ENCODE assay signal across 21 cellular contexts in the genomic region with DNA sequence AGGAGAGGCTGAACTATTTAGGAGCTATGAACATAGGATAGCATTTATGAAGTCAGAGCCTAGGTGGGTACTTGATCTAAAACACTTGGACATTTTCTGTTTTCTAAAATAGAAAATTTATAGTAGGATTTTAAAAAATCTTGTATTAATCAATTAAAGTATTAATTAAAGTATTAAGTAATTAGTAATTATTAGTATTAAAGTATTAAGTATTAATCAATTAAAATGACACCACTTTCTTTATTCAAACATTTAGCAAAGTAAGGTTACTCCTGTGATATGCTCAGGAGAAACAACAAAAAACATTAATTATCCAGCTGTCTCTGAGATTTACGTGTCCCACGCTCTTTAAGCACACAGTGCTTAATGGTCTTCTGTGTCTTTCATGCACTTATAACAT. TPM values are rescaled to one million over a fixed set of nuclear protein-coding genes. Genes with fewer than 3 reads are reported as not detected.
A peak's percentile ranks its signal among the peaks of the same experiment; 100 is the strongest.
DNase-seq lines count a peak whose midpoint lies in the region; ATAC-seq, FAIRE-seq and TF ChIP-seq lines count a peak whose summit lies in the region.
"Had no signal": no experiment of that assay in that cellular context is flagged by ENCODE, and none has a peak within 500 bp of the region (broad histone marks: within the 10 kb centered on the region; RNA-seq: fewer than 3 reads in every experiment).

No MANE protein-coding gene starts in this region.

- peak overlapping the region; percentile 25 for H3K4me2 ChIP-seq in HepG2 (ENCODE audit: low read depth, low read length)
- H3K4me2 ChIP-seq: BLaER1 had no signal

- in situ Hi-C loops in HepG2 (cut with HindIII; ENCODE audit: extremely low pct_ligation_motif_present, low pct_unique_long_range_greater_than_20kb) = no loop called here

- no peak for TF ChIP-seq EP300 in HepG2 (IDR thresholded peaks at IDR 0.05; ENCODE audit: low read depth in 2 of 2, low read length in 2 of 2)
- TF ChIP-seq EP300 in HepG2 (CRISPR knock-in tag; IDR thresholded peaks at IDR 0.05; ENCODE audit: borderline replicate concordance) = no peak

- peaks cover 10% of the 10 kb centered on the region for H3K4me1 ChIP-seq in HepG2 (ENCODE audit: insufficient read depth, low read length)
- no peaks in the 10 kb centered on the region for H3K4me1 ChIP-seq in right lobe of liver
- peaks cover 14% of the 10 kb centered on the region for H3K4me1 ChIP-seq in HUES64 (ENCODE audit: insufficient read depth, low read length)
- no peaks in the 10 kb centered on the region for H3K4me1 ChIP-seq in endodermal cell (ENCODE audit: control insufficient read depth, insufficient read depth, low read length)
- H3K4me1 ChIP-seq: BLaER1 had no signal

- peaks cover 7% of the 10 kb centered on the region for H3K36me3 Mint-ChIP-seq in endodermal cell (ENCODE audit: low read depth)
- H3K36me3 Mint-ChIP-seq in activated T-helper 17 cell treated with anti-CD3 and anti-CD28 coated beads, Interleukin-2, amount 50 U/mL, for 72 hours (ENCODE audit: low read depth) = no peaks in the 10 kb centered on the region
- H3K36me3 Mint-ChIP-seq: CD14-positive monocyte; CD8-positive, alpha-beta T cell had no signal

- ATAC-seq in HepG2 = no peak
- no peak for ATAC-seq in right lobe of liver
- ATAC-seq in HG03342 (IDR thresholded peaks at IDR 0.05; ENCODE audit: unreplicated experiment) = no peak
- ATAC-seq in activated T-helper 17 cell treated with anti-CD3 and anti-CD28 coated beads, Interleukin-2, amount 50 U/mL, for 72 hours (replicated peaks) = no peak
- ATAC-seq: CD8-positive, alpha-beta T cell had no signal

- H3K27ac Mint-ChIP-seq in endodermal cell = no peak overlapping the region
- H3K27ac Mint-ChIP-seq in activated T-helper 17 cell treated with anti-CD3 and anti-CD28 coated beads, Interleukin-2, amount 50 U/mL, for 72 hours = no peak overlapping the region
- H3K27ac Mint-ChIP-seq: CD14-positive monocyte; CD8-positive, alpha-beta T cell; IgD-negative memory B cell had no signal

- H3K9me3 Mint-ChIP-seq in endodermal cell = peaks cover 37% of the 10 kb centered on the region
- peaks cover 13% of the 10 kb centered on the region for H3K9me3 Mint-ChIP-seq in activated T-helper 17 cell treated with anti-CD3 and anti-CD28 coated beads, Interleukin-2, amount 50 U/mL, for 72 hours

- 92% methylated on average over 2 of the region's 2 CpGs for WGBS in HepG2 (ENCODE audit: low lambda C conversion rate)
- 97% methylated on average over 2 of the region's 2 CpGs for WGBS in right lobe of liver (ENCODE audit: insufficient coverage, low coverage, low lambda C conversion rate, missing lambda C conversion rate)
- 100% methylated on average over 2 of the region's 2 CpGs for WGBS in HUES64
- WGBS in endodermal cell (ENCODE audit: insufficient coverage in 1 of 2, insufficient read length in 1 of 2), 2 experiments = 100% methylated on average over 2 of the region's 2 CpGs

- TF ChIP-seq CTCF in HepG2 (CRISPR knock-in tag; IDR thresholded peaks at IDR 0.05) = no peak
- no peak for TF ChIP-seq CTCF in right lobe of liver (IDR thresholded peaks at IDR 0.05)
- no peak for TF ChIP-seq CTCF in endodermal cell (conservative IDR thresholded peaks at IDR 0.05)

- DNase-seq in HepG2 (ENCODE audit: low spot score) (no peak), right lobe of liver (no peak), endodermal cell (no peak), left kidney (ENCODE audit: low read depth, low spot score) (peak; percentile 8), DMS79 treated with DMSO at 0.1 percent for 48 hours (lab: John Stamatoyannopoulos, UW) (no peak)
- DNase-seq: CD8-positive, alpha-beta T cell; DMS79; GF-D8; H9; Kasumi-1; KG1 had no signal

- POLR2A ChIA-PET in HepG2 (lab: Yijun Ruan, JAX) = interaction anchor here (1.0 to 1.7 kb wide), 2 partner anchors 26 to 32 kb away, joined by 5 to 8 read pairs; a partner anchor contains a TSS

- no peak overlapping the region for H2AFZ ChIP-seq in HepG2 (ENCODE audit: low read length)

- TF ChIP-seq POLR2A in HepG2 (IDR thresholded peaks at IDR 0.05; ENCODE audit: insufficient read depth in 1 of 2, low read depth in 2 of 2, low read length in 2 of 2) = no peak
- no peak for TF ChIP-seq POLR2A in right lobe of liver (IDR thresholded peaks at IDR 0.05)

- CTCF ChIA-PET in HepG2 (lab: Yijun Ruan, JAX; ENCODE audit: low intra/inter-chr PET ratio, low total read pairs) = no interaction called here

- H3K4me3 ChIP-seq in HepG2 (replicated peaks in 1 of 3; ENCODE audit: insufficient read depth in 1 of 3, low read depth in 2 of 3, low read length in 3 of 3) = no peak overlapping the region
- no peak overlapping the region for H3K4me3 ChIP-seq in right lobe of liver
- no peak overlapping the region for H3K4me3 ChIP-seq in HUES64 (ENCODE audit: low read length)
- peak overlapping the region; percentile 37 for H3K4me3 ChIP-seq in endodermal cell (ENCODE audit: low read length)
- H3K4me3 ChIP-seq: BLaER1 had no signal

- BruUV-seq in HepG2 (replicated peaks; lab: Mats Ljungman, UMichigan) = no TSS peak

- H4K20me1 ChIP-seq in HepG2 (ENCODE audit: insufficient read depth, low read length) = no peaks in the 10 kb centered on the region
- H4K20me1 ChIP-seq: BLaER1 had no signal

- intact Hi-C loops in HepG2 (cut with micrococcal nuclease; ENCODE audit: unreplicated experiment) = no loop called here
- intact Hi-C loops in right lobe of liver (cut with DNase I) = no loop called here

- H3K4me3 Mint-ChIP-seq in endodermal cell = no peak overlapping the region
- H3K4me3 Mint-ChIP-seq in activated T-helper 17 cell treated with anti-CD3 and anti-CD28 coated beads, Interleukin-2, amount 50 U/mL, for 72 hours = no peak overlapping the region
- H3K4me3 Mint-ChIP-seq: CD14-positive monocyte; CD8-positive, alpha-beta T cell; H9; IgD-negative memory B cell had no signal

- no peak for TF ChIP-seq RAD21 in HepG2 (CRISPR knock-in tag; IDR thresholded peaks at IDR 0.05)

- peaks cover 11% of the 10 kb centered on the region for H3K4me1 Mint-ChIP-seq in endodermal cell
- H3K4me1 Mint-ChIP-seq in activated T-helper 17 cell treated with anti-CD3 and anti-CD28 coated beads, Interleukin-2, amount 50 U/mL, for 72 hours = no peaks in the 10 kb centered on the region
- H3K4me1 Mint-ChIP-seq: CD14-positive monocyte, IgD-negative memory B cell had no signal

- H3K27ac ChIP-seq in HepG2 (ENCODE audit: extremely low read length, insufficient read depth, low read length) = no peak overlapping the region
- no peak overlapping the region for H3K27ac ChIP-seq in right lobe of liver
- peak overlapping the region; percentile 51; the same call in 1 of the 2 replicates for H3K27ac ChIP-seq in HUES64 (ENCODE audit: low read depth, low read length)
- H3K27ac ChIP-seq in endodermal cell (ENCODE audit: low read depth, low read length) = no peak overlapping the region
- H3K27ac ChIP-seq: 22Rv1, BLaER1 had no signal

- no peak overlapping the region for H3K9ac ChIP-seq in HepG2 (ENCODE audit: insufficient read depth, low read depth, low read length)
- H3K9ac ChIP-seq in HUES64 (ENCODE audit: low read depth, low read length) = no peak overlapping the region
- H3K9ac ChIP-seq in endodermal cell (ENCODE audit: extremely low read depth, low read length, poor library complexity, severe bottlenecking) = no peak overlapping the region
- H3K9ac ChIP-seq: BLaER1 had no signal

- H3K27me3 ChIP-seq in HepG2 (ENCODE audit: control insufficient read depth in 1 of 2, insufficient read depth in 2 of 2, low read length in 2 of 2) (peaks cover 0 to 10% of the 10 kb centered on the region in 2 experiments; a peak in 2 of 5 replicates), right lobe of liver (no peaks in the 10 kb centered on the region), HUES64 (ENCODE audit: insufficient read depth, low read length) (no peaks in the 10 kb centered on the region), endodermal cell (ENCODE audit: control insufficient read depth, insufficient read depth, low read length, poor library complexity, severe bottlenecking) (no peaks in the 10 kb centered on the region)
- H3K27me3 ChIP-seq: BLaER1 had no signal

- H3K27me3 Mint-ChIP-seq in endodermal cell (ENCODE audit: insufficient read depth) = peaks cover 3% of the 10 kb centered on the region
- peaks cover 26% of the 10 kb centered on the region for H3K27me3 Mint-ChIP-seq in activated T-helper 17 cell treated with anti-CD3 and anti-CD28 coated beads, Interleukin-2, amount 50 U/mL, for 72 hours

- no peak for FAIRE-seq in HepG2 (lab: Jason Lieb, UNC)
- FAIRE-seq: D721Med, H1, HTR-8/SVneo had no signal

- H3K36me3 ChIP-seq in HepG2 (replicated peaks in 1 of 2; ENCODE audit: control insufficient read depth in 1 of 2, insufficient read depth in 2 of 2, low read length in 2 of 2) = no peaks in the 10 kb centered on the region
- H3K36me3 ChIP-seq in right lobe of liver = no peaks in the 10 kb centered on the region
- no peaks in the 10 kb centered on the region for H3K36me3 ChIP-seq in HUES64 (ENCODE audit: insufficient read depth, low read length)
- H3K36me3 ChIP-seq in endodermal cell (ENCODE audit: control insufficient read depth, insufficient read depth, low read length) = no peaks in the 10 kb centered on the region
- H3K36me3 ChIP-seq: BLaER1 had no signal

- H3K9me3 ChIP-seq in HepG2 (ENCODE audit: low read length) (peaks cover 13% of the 10 kb centered on the region), right lobe of liver (no peaks in the 10 kb centered on the region), HUES64 (ENCODE audit: insufficient read depth, low read depth, low read length) (peaks cover 19% of the 10 kb centered on the region), endodermal cell (ENCODE audit: control insufficient read depth, low read length) (peaks cover 36% of the 10 kb centered on the region)

- H3K79me2 ChIP-seq in HepG2 (ENCODE audit: insufficient read depth, low read length) = no peaks in the 10 kb centered on the region

RNA-seq across cellular contexts. Expression of a gene that starts 32.2 kb away (rescaled TPM):
- total RNA-seq in HepG2 (2016; rRNA removed; fragmentation: Illumina TruSeq; extraction: Trizol) (24.1 and 32.0 TPM in 2 replicates), right lobe of liver (10 to 100 TPM in 2 of 6 experiments, 1 to 10 TPM in 4; 6.2 to 13.5 (median 8.4) TPM), endodermal cell (10 to 100 TPM; 16.2 to 20.5 TPM)
- 11.2 and 11.5 TPM in 2 replicates for total RNA-seq in HepG2 (2016; cell fraction: cytosol; rRNA removed; fragmentation: Illumina TruSeq; extraction: Trizol; ENCODE audit: low read depth)
- 26.4 and 35.5 TPM in 2 replicates for total RNA-seq in HepG2 (2016; cell fraction: insoluble cytoplasmic fraction; rRNA removed; fragmentation: Illumina TruSeq; extraction: Trizol)
- total RNA-seq in HepG2 (2016; cell fraction: membrane; rRNA removed; fragmentation: Illumina TruSeq; extraction: Trizol) = 22.7 TPM in 2 replicates
- 7.9 and 10.8 TPM in 2 replicates for total RNA-seq in HepG2 (2016; cell fraction: nucleus; rRNA removed; fragmentation: Illumina TruSeq; extraction: Trizol)
- 13.3 and 15.8 TPM in 2 replicates for polyA plus RNA-seq in HepG2 (2011; rRNA removed)
- 12.6 and 17.4 TPM in 2 replicates for polyA plus RNA-seq in HepG2 (2011; cell fraction: cytosol; rRNA removed)
- polyA plus RNA-seq in HepG2 (2011; cell fraction: nucleus; rRNA removed) = 4.0 and 4.7 TPM in 2 replicates
- polyA plus RNA-seq in HepG2 (2012) = 17.8 and 18.8 TPM in 2 replicates
- polyA plus RNA-seq in HepG2 (2016; cell fraction: cytosol; fragmentation: Illumina TruSeq; extraction: Trizol; ENCODE audit: low read depth) = 9.9 and 12.4 TPM in 2 replicates
- polyA plus RNA-seq in HepG2 (2016; cell fraction: insoluble cytoplasmic fraction; fragmentation: Illumina TruSeq; extraction: Trizol; ENCODE audit: low read depth) = 30.7 and 33.5 TPM in 2 replicates
- polyA plus RNA-seq in HepG2 (2016; cell fraction: membrane; fragmentation: Illumina TruSeq; extraction: Trizol; ENCODE audit: low read depth) = 19.0 and 19.4 TPM in 2 replicates
- 14.4 and 14.5 TPM in 2 replicates for polyA plus RNA-seq in HepG2 (2016; cell fraction: nucleus; fragmentation: Illumina TruSeq; extraction: Trizol; ENCODE audit: insufficient read depth, low read depth)
- 7.0 and 13.0 TPM in 2 replicates for polyA minus RNA-seq in HepG2 (2011; rRNA and poly(A)+ RNA removed; ENCODE audit: low replicate concordance)
- polyA minus RNA-seq in HepG2 (2011; cell fraction: cytosol; rRNA and poly(A)+ RNA removed) = 7.3 and 8.8 TPM in 2 replicates
- polyA minus RNA-seq in HepG2 (2011; cell fraction: nucleus; rRNA and poly(A)+ RNA removed) = 3.0 and 5.8 TPM in 2 replicates
- polyA plus RNA-seq in HUES64 (2013, experiment 1 of 2) = 26.9 TPM
- polyA plus RNA-seq in HUES64 (2013, experiment 2 of 2) = 25.5 TPM
- polyA plus RNA-seq in endodermal cell (2013, experiment 1 of 2) = 16.4 TPM
- 14.7 TPM for polyA plus RNA-seq in endodermal cell (2013, experiment 2 of 2)
- 10 to 100 TPM; 11.6 to 27.6 TPM for total RNA-seq in activated T-helper 17 cell treated with anti-CD3 and anti-CD28 coated beads, Interleukin-2, amount 50 U/mL, for 72 hours

RNA-seq across cellular contexts. Expression of a gene that starts 32.4 kb away (rescaled TPM):
- total RNA-seq in HepG2 (2016; rRNA removed; fragmentation: Illumina TruSeq; extraction: Trizol) (25.9 and 50.5 TPM in 2 replicates), right lobe of liver (10 to 100 TPM in 5 of 6 experiments, 1 to 10 TPM in 1; 9.3 to 16.8 (median 14.6) TPM), endodermal cell (10 to 100 TPM; 28.9 to 39.3 TPM)
- 3.9 and 4.2 TPM in 2 replicates for total RNA-seq in HepG2 (2016; cell fraction: cytosol; rRNA removed; fragmentation: Illumina TruSeq; extraction: Trizol; ENCODE audit: low read depth)
- total RNA-seq in HepG2 (2016; cell fraction: insoluble cytoplasmic fraction; rRNA removed; fragmentation: Illumina TruSeq; extraction: Trizol) = 26.3 and 51.3 TPM in 2 replicates
- 14.0 TPM in 2 replicates for total RNA-seq in HepG2 (2016; cell fraction: membrane; rRNA removed; fragmentation: Illumina TruSeq; extraction: Trizol)
- total RNA-seq in HepG2 (2016; cell fraction: nucleus; rRNA removed; fragmentation: Illumina TruSeq; extraction: Trizol) = 52.0 and 59.4 TPM in 2 replicates
- 48.9 and 57.4 TPM in 2 replicates for polyA plus RNA-seq in HepG2 (2011; rRNA removed)
- 50.3 and 50.5 TPM in 2 replicates for polyA plus RNA-seq in HepG2 (2011; cell fraction: cytosol; rRNA removed)
- polyA plus RNA-seq in HepG2 (2011; cell fraction: nucleus; rRNA removed) = 72.5 and 76.8 TPM in 2 replicates
- 33.1 and 37.6 TPM in 2 replicates for polyA plus RNA-seq in HepG2 (2012)
- 3.5 and 3.6 TPM in 2 replicates for polyA plus RNA-seq in HepG2 (2016; cell fraction: cytosol; fragmentation: Illumina TruSeq; extraction: Trizol; ENCODE audit: low read depth)
- 24.2 and 24.5 TPM in 2 replicates for polyA plus RNA-seq in HepG2 (2016; cell fraction: insoluble cytoplasmic fraction; fragmentation: Illumina TruSeq; extraction: Trizol; ENCODE audit: low read depth)
- 8.3 and 8.4 TPM in 2 replicates for polyA plus RNA-seq in HepG2 (2016; cell fraction: membrane; fragmentation: Illumina TruSeq; extraction: Trizol; ENCODE audit: low read depth)
- polyA plus RNA-seq in HepG2 (2016; cell fraction: nucleus; fragmentation: Illumina TruSeq; extraction: Trizol; ENCODE audit: insufficient read depth, low read depth) = 80.8 and 88.2 TPM in 2 replicates
- 77.4 and 114 TPM in 2 replicates for polyA minus RNA-seq in HepG2 (2011; rRNA and poly(A)+ RNA removed; ENCODE audit: low replicate concordance)
- polyA minus RNA-seq in HepG2 (2011; cell fraction: cytosol; rRNA and poly(A)+ RNA removed) = 30.1 and 30.2 TPM in 2 replicates
- polyA minus RNA-seq in HepG2 (2011; cell fraction: nucleus; rRNA and poly(A)+ RNA removed) = 31.3 and 32.3 TPM in 2 replicates
- 30.5 TPM for polyA plus RNA-seq in HUES64 (2013, experiment 1 of 2)
- 25.1 TPM for polyA plus RNA-seq in HUES64 (2013, experiment 2 of 2)
- polyA plus RNA-seq in endodermal cell (2013, experiment 1 of 2) = 45.4 TPM
- polyA plus RNA-seq in endodermal cell (2013, experiment 2 of 2) = 44.9 TPM
- total RNA-seq in activated T-helper 17 cell treated with anti-CD3 and anti-CD28 coated beads, Interleukin-2, amount 50 U/mL, for 72 hours = 10 to 100 TPM; 42.1 to 44.5 TPM
